ENCODE assay signal across 9 cellular contexts in the genomic region with DNA sequence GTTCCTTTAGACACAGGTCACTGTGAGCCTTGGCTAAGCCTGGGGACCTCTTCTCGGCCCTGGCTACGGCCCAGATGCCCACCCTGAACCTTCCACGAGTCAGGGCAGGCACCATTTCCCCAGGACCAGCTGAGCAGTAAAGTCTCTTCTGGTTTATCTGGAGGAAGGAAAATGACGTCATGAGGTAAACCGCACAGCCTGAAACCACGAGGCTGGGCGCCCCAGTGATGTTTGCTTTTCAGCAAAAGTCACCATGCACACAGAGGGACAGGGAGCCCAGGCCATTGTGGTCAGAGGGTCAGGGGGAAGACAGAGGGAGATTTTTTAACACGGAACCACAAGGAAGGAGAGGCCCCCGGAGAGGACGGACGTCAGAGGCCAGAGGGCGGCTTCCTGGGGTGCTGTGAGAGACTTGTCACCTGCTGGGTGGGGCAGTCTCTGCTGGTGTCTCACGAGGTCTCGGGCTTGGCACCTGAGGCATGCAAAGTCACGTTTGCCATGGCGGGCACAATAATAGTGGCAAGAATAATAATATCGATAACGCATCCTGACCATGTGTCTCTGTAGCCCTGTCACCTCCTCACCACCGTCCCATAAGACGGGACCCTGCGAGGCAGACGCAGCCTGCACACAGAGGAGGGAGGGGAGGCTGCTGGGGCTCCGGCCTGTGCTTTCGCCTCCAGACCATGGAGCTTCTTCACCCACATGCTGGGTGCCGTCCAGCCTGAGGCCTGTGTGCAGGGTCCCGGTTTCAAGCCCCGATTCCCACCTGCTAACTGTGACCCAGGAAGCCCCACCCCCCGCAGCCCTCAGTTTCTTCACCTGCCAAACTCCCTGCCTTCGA. TPM values are rescaled to one million over a fixed set of nuclear protein-coding genes. Genes with fewer than 3 reads are reported as not detected.
DNase-seq lines count a peak whose midpoint lies in the region; ATAC-seq lines count a peak whose summit lies in the region.
"Had no signal": no experiment of that assay in that cellular context is flagged by ENCODE, and none has a peak within 500 bp of the region (broad histone marks: within the 10 kb centered on the region; RNA-seq: fewer than 3 reads in every experiment).

No MANE protein-coding gene starts in this region.

- peak overlapping the region; percentile 25 to 58 for H3K27ac ChIP-seq in mucosa of rectum (ENCODE audit: low read depth in 2 of 2, low read length in 2 of 2)
- H3K27ac ChIP-seq: psoas muscle had no signal

- peak overlapping the region; percentile 28 to 63 for H3K9ac ChIP-seq in mucosa of rectum (ENCODE audit: low read depth in 1 of 2, low read length in 2 of 2)

- peak overlapping the region; percentile 88 to 93 for H3K27ac Mint-ChIP-seq in activated naive CD4-positive, alpha-beta T cell treated with anti-CD3 and anti-CD28 coated beads, Interleukin-2, amount 50 U/mL, for 72 hours

- no peaks in the 10 kb centered on the region for H3K27me3 ChIP-seq in mucosa of rectum (ENCODE audit: control insufficient read depth in 2 of 2, insufficient read depth in 2 of 2, low read length in 2 of 2)

- no peaks in the 10 kb centered on the region for H3K36me3 Mint-ChIP-seq in activated naive CD4-positive, alpha-beta T cell treated with anti-CD3 and anti-CD28 coated beads, Interleukin-2, amount 50 U/mL, for 72 hours

- DNase-seq in T follicular helper cell (ENCODE audit: low read depth): peak; percentile 61
- DNase-seq in activated naive CD4-positive, alpha-beta T cell treated with anti-CD3 and anti-CD28 coated beads, Interleukin-2, amount 50 U/mL, for 72 hours (ENCODE audit: low spot score in 2 of 2): peak; percentile 73 to 95
- peak; percentile 62 for DNase-seq in stromal cell of bone marrow (ENCODE audit: low read depth)
- DNase-seq in NCI-H2081 treated with DMSO at 0.1 percent for 48 hours (lab: John Stamatoyannopoulos, UW): no peak
- no peak for DNase-seq in HPDE6-E6E7 (ENCODE audit: extremely low spot score)

- H3K4me1 ChIP-seq in mucosa of rectum (ENCODE audit: control insufficient read depth in 2 of 2, insufficient read depth in 2 of 2, low read length in 2 of 2): peaks cover 27 to 33% of the 10 kb centered on the region in 2 donors

- peak overlapping the region; percentile 7 to 42 for H3K4me3 ChIP-seq in mucosa of rectum (ENCODE audit: low read length in 2 of 2)
- H3K4me3 ChIP-seq: psoas muscle had no signal

- ATAC-seq in GM18873 (IDR thresholded peaks at IDR 0.05; ENCODE audit: low FRiP score, unreplicated experiment) (peak; percentile 42), HG03103 (IDR thresholded peaks at IDR 0.05; ENCODE audit: low read depth, unreplicated experiment) (peak; percentile 65)
- peak; percentile 86 to 92 for ATAC-seq in activated naive CD4-positive, alpha-beta T cell treated with anti-CD3 and anti-CD28 coated beads, Interleukin-2, amount 50 U/mL, for 72 hours
- ATAC-seq: psoas muscle had no signal

- H3K36me3 ChIP-seq in mucosa of rectum (ENCODE audit: control insufficient read depth in 2 of 2, insufficient read depth in 2 of 2, low read length in 2 of 2): no peaks in the 10 kb centered on the region

- no peaks in the 10 kb centered on the region for H3K9me3 ChIP-seq in mucosa of rectum (ENCODE audit: control insufficient read depth in 2 of 2, low read length in 2 of 2)
- H3K9me3 ChIP-seq: psoas muscle had no signal

- no peaks in the 10 kb centered on the region for H3K9me3 Mint-ChIP-seq in activated naive CD4-positive, alpha-beta T cell treated with anti-CD3 and anti-CD28 coated beads, Interleukin-2, amount 50 U/mL, for 72 hours

RNA-seq across cellular contexts. Expression of gene FOSL2, which starts 33.2 kb away (rescaled TPM):
- total RNA-seq in activated naive CD4-positive, alpha-beta T cell treated with anti-CD3 and anti-CD28 coated beads, Interleukin-2, amount 50 U/mL, for 72 hours: 100 to 1,000 TPM in 1 of 2 donors, 10 to 100 TPM in 1; 99.3 to 153 TPM

Comparison
In these comparisons a context has a peak if more than half of its experiments do, and no peak if none do; other contexts are left out.
1. DNase-seq: peak in T follicular helper cell (single experiment), activated naive CD4-positive, alpha-beta T cell treated with anti-CD3 and anti-CD28 coated beads, Interleukin-2, amount 50 U/mL, for 72 hours (2 of 2) and stromal cell of bone marrow (single experiment); none in NCI-H2081 treated with DMSO at 0.1 percent for 48 hours (single experiment) and HPDE6-E6E7 (single experiment).
2. Peak in every context shown above with its lines, with median percentiles within 50 percentile points of each other: ATAC-seq.